ENCODE assay signal across 11 cellular contexts in genomic region chr7:77674878-77675277, GRCh38. TPM values are rescaled to one million over a fixed set of nuclear protein-coding genes. Genes with fewer than 3 reads are reported as not detected.
DNase-seq lines count a peak whose midpoint lies in the region; ATAC-seq and TF ChIP-seq lines count a peak whose summit lies in the region.
"Had no signal": no experiment of that assay in that cellular context is flagged by ENCODE, and none has a peak within 500 bp of the region (broad histone marks: within the 10 kb centered on the region; RNA-seq: fewer than 3 reads in every experiment).

No MANE protein-coding gene starts in this region.

- H4K20me1 ChIP-seq in GM23248 (ENCODE audit: insufficient read depth): no peaks in the 10 kb centered on the region

- CTCF ChIA-PET in Panc1 (lab: Charles Lee): interaction anchor here (0.6 kb wide), 1 partner anchor 16 kb away, joined by 3 read pairs; no protein-coding TSS in a partner anchor

- H3K27ac ChIP-seq in GM23248 (peak overlapping the region; percentile 13; the same call in 1 of the 2 replicates), Panc1 (ENCODE audit: low read length) (no peak overlapping the region), left lung (no peak overlapping the region)

- POLR2A ChIA-PET in Panc1 (lab: Charles Lee): interaction anchor here (0.6 kb wide), 1 partner anchor 40 kb away, joined by 16 read pairs; no protein-coding TSS in a partner anchor

- H3K4me3 Mint-ChIP-seq in T-helper 17 cell: no peak overlapping the region

- H3K27me3 ChIP-seq in GM23248 (replicated peaks; ENCODE audit: insufficient read depth) (no peaks in the 10 kb centered on the region), Panc1 (ENCODE audit: control insufficient read depth, insufficient read depth, low read length) (no peaks in the 10 kb centered on the region), left lung (no peaks in the 10 kb centered on the region)

- in situ Hi-C loops in GM23248 (cut with MboI) (loop anchor here (25.0 kb wide), 1 partner anchor 262 kb away; no protein-coding TSS in a partner anchor), Panc1 (cut with HindIII; ENCODE audit: low pct_unique_long_range_greater_than_20kb, low sequenced_read_pairs) (no loop called here)

- WGBS in GM23248 (ENCODE audit: low coverage in 1 of 2, low lambda C conversion rate in 2 of 2, missing lambda C conversion rate in 2 of 2), 2 experiments: 77% methylated on average over 5 of the region's 5 CpGs

- no peak overlapping the region for H3K9ac ChIP-seq in GM23248

- DNase-seq in GM23248 (peak; percentile 79), Panc1 (ENCODE audit: low read depth, low spot score) (no peak), left lung (peak; percentile 27 to 63), T-helper 17 cell (no peak), HK-2 (ENCODE audit: unreplicated experiment) (no peak), NCI-H2081 treated with DMSO at 0.1 percent for 48 hours (lab: John Stamatoyannopoulos, UW) (no peak)
- DNase-seq: cerebellar nuclear complex, DMS79, KBM-7 had no signal

- H3K4me2 ChIP-seq in GM23248 (ENCODE audit: unreplicated experiment): no peak overlapping the region

- H3K9me2 ChIP-seq in GM23248 (ENCODE audit: insufficient read depth): no peaks in the 10 kb centered on the region

- H3K36me3 ChIP-seq in GM23248 (ENCODE audit: low read depth) (no peaks in the 10 kb centered on the region), Panc1 (ENCODE audit: control insufficient read depth, insufficient read depth, low read length) (no peaks in the 10 kb centered on the region), left lung (peaks cover 0 to 8% of the 10 kb centered on the region in 2 donors)

- intact Hi-C loops in Panc1 (cut with micrococcal nuclease; ENCODE audit: unreplicated experiment): no loop called here
- intact Hi-C loops in left lung (cut with DNase I): no loop called here

- TF ChIP-seq CTCF in Panc1 (IDR thresholded peaks at IDR 0.05): no peak
- no peak for TF ChIP-seq CTCF in left lung (IDR thresholded peaks at IDR 0.05)

- ATAC-seq in GM18498 (IDR thresholded peaks at IDR 0.05; ENCODE audit: unreplicated experiment) (peak; percentile 69), Panc1 (peak; percentile 71; the same call in 1 of the 2 replicates), left lung (peak; percentile 90), T-helper 17 cell (no peak), HG02840 (IDR thresholded peaks at IDR 0.05; ENCODE audit: low FRiP score, unreplicated experiment) (no peak)

- H3K36me3 Mint-ChIP-seq in T-helper 17 cell (ENCODE audit: low read depth): no peaks in the 10 kb centered on the region

- peaks cover 25% of the 10 kb centered on the region for H3F3A ChIP-seq in GM23248 (ENCODE audit: insufficient read depth)

- H3K27me3 Mint-ChIP-seq in T-helper 17 cell: no peaks in the 10 kb centered on the region

- H3K4me1 ChIP-seq in GM23248 (ENCODE audit: insufficient read depth): peaks cover 4% of the 10 kb centered on the region; the same call in 1 of the 2 replicates
- H3K4me1 ChIP-seq in Panc1 (ENCODE audit: control insufficient read depth, insufficient read depth, low read length): no peaks in the 10 kb centered on the region
- H3K4me1 ChIP-seq in left lung: no peaks in the 10 kb centered on the region

- no peak overlapping the region for H3K27ac Mint-ChIP-seq in T-helper 17 cell

- H3K4me3 ChIP-seq in GM23248: no peak overlapping the region
- H3K4me3 ChIP-seq in Panc1 (ENCODE audit: low read depth in 2 of 2, low read length in 2 of 2): no peak overlapping the region
- H3K4me3 ChIP-seq in left lung: no peak overlapping the region

- H2AFZ ChIP-seq in GM23248: no peak overlapping the region

- H3K79me2 ChIP-seq in GM23248 (ENCODE audit: insufficient read depth): no peaks in the 10 kb centered on the region

- peaks cover 2% of the 10 kb centered on the region for H3K4me1 Mint-ChIP-seq in T-helper 17 cell

- BruUV-seq in Panc1 (replicated peaks; lab: Mats Ljungman, UMichigan): no TSS peak

- H3K9me3 ChIP-seq in GM23248 (ENCODE audit: low read depth) (no peaks in the 10 kb centered on the region), Panc1 (ENCODE audit: control insufficient read depth, insufficient read depth, low read depth, low read length) (no peaks in the 10 kb centered on the region), left lung (no peaks in the 10 kb centered on the region), T-helper 17 cell (ENCODE audit: control insufficient read depth, low read length, poor library complexity, severe bottlenecking) (no peaks in the 10 kb centered on the region)

RNA-seq across cellular contexts. Expression of gene RSBN1L, which starts 21.4 kb away (rescaled TPM):
- 4.9 and 13.3 TPM in 2 replicates for total RNA-seq in GM23248 (2014; rRNA removed; shearing (Covaris generic))
- polyA plus RNA-seq in GM23248 (2016; fragmentation: Nextera tagmentation; extraction: Ambion mirVana): 2.0 and 2.5 TPM in 2 replicates
- total RNA-seq in Panc1 (2021; ENCODE audit: unreplicated experiment) (18.0 TPM), left lung (10 to 100 TPM; 16.7 to 20.2 TPM), T-helper 17 cell (10 to 100 TPM; 19.6 to 20.6 TPM)
- 13.9 TPM for polyA plus RNA-seq in Panc1 (2012; ENCODE audit: insufficient read length)

Comparison
In these comparisons a context has a peak if more than half of its experiments do, and no peak if none do; other contexts are left out.
1. ATAC-seq: peak in GM18498 (single experiment), Panc1 (single experiment) and left lung (single experiment); none in T-helper 17 cell (single experiment) and HG02840 (single experiment).
2. DNase-seq: peak in GM23248 (single experiment) and left lung (2 of 2); none in Panc1 (single experiment), T-helper 17 cell (0 of 3), HK-2 (single experiment) and NCI-H2081 treated with DMSO at 0.1 percent for 48 hours (single experiment).